In genomic region chr11:100777118-100777517, GRCh38 we compare ENCODE assay signal across 15 cellular contexts.
A peak's percentile ranks its signal among the peaks of the same experiment; 100 is the strongest.
DNase-seq lines count a peak whose midpoint lies in the region; ATAC-seq, FAIRE-seq and TF ChIP-seq lines count a peak whose summit lies in the region.
"Had no signal": no experiment of that assay in that cellular context is flagged by ENCODE, and none has a peak within 500 bp of the region (broad histone marks: within the 10 kb centered on the region; RNA-seq: fewer than 3 reads in every experiment).

No MANE protein-coding gene starts in this region.

- H3K4me3 Mint-ChIP-seq in astrocyte (ENCODE audit: unreplicated experiment) = no peak overlapping the region

- 27% methylated on average over 1 of the region's 1 CpG for WGBS in HepG2 (ENCODE audit: low lambda C conversion rate)
- 73 to 81% methylated on average over 1 of the region's 1 CpG for WGBS in upper lobe of left lung, 2 donors

- intact Hi-C loops in HepG2 (cut with micrococcal nuclease; ENCODE audit: unreplicated experiment) = loop anchor here (10.0 kb wide), 1 partner anchor 92 kb away; the partner anchor contains the start of gene ARHGAP42

- TF ChIP-seq POLR2A in HepG2 (IDR thresholded peaks at IDR 0.05; ENCODE audit: insufficient read depth in 1 of 2, low read depth in 2 of 2, low read length in 2 of 2) = no peak
- TF ChIP-seq POLR2A in upper lobe of left lung (IDR thresholded peaks at IDR 0.05) = no peak

- H3K27me3 Mint-ChIP-seq in astrocyte (ENCODE audit: low read depth, unreplicated experiment) = no peaks in the 10 kb centered on the region

- CTCF ChIA-PET in HepG2 (lab: Yijun Ruan, JAX; ENCODE audit: low intra/inter-chr PET ratio, low total read pairs) = no interaction called here

- peak overlapping the region; percentile 35 for H3K27ac ChIP-seq in astrocyte (ENCODE audit: low read depth, low read length)
- H3K27ac ChIP-seq in HepG2 (ENCODE audit: extremely low read length, insufficient read depth, low read length) = peak overlapping the region; percentile 52
- peak overlapping the region in 3 of 4 donors; percentile 27 to 74 (median 44) for H3K27ac ChIP-seq in upper lobe of left lung
- H3K27ac ChIP-seq: SK-N-MC, testis had no signal

- H2AFZ ChIP-seq in astrocyte (ENCODE audit: low read depth, low read length) (no peak overlapping the region), HepG2 (ENCODE audit: low read length) (no peak overlapping the region)

- H3K36me3 ChIP-seq in astrocyte (ENCODE audit: insufficient read depth, low read length) (no peaks in the 10 kb centered on the region), HepG2 (replicated peaks in 1 of 2; ENCODE audit: control insufficient read depth in 1 of 2, insufficient read depth in 2 of 2, low read length in 2 of 2) (no peaks in the 10 kb centered on the region), upper lobe of left lung (no peaks in the 10 kb centered on the region)

- no peak for TF ChIP-seq RAD21 in HepG2 (CRISPR knock-in tag; IDR thresholded peaks at IDR 0.05)

- H3K9ac ChIP-seq in astrocyte (ENCODE audit: low read length) (peak overlapping the region; percentile 12), HepG2 (ENCODE audit: insufficient read depth, low read depth, low read length) (peak overlapping the region; percentile 30; the same call in 1 of the 2 replicates)

- H3K79me2 ChIP-seq in astrocyte (ENCODE audit: insufficient read depth, low read length) (no peaks in the 10 kb centered on the region), HepG2 (ENCODE audit: insufficient read depth, low read length) (no peaks in the 10 kb centered on the region)

- H3K9me3 ChIP-seq in astrocyte (ENCODE audit: insufficient read depth, low read depth, low read length) (no peaks in the 10 kb centered on the region), HepG2 (ENCODE audit: low read length) (no peaks in the 10 kb centered on the region), upper lobe of left lung (no peaks in the 10 kb centered on the region)
- H3K9me3 ChIP-seq: testis had no signal

- in situ Hi-C loops in HepG2 (cut with HindIII; ENCODE audit: extremely low pct_ligation_motif_present, low pct_unique_long_range_greater_than_20kb) = no loop called here

- H3K27me3 ChIP-seq in astrocyte (ENCODE audit: insufficient read depth, low read length) = no peaks in the 10 kb centered on the region
- no peaks in the 10 kb centered on the region for H3K27me3 ChIP-seq in HepG2 (ENCODE audit: control insufficient read depth in 1 of 2, insufficient read depth in 2 of 2, low read length in 2 of 2)
- H3K27me3 ChIP-seq in upper lobe of left lung = no peaks in the 10 kb centered on the region
- H3K27me3 ChIP-seq: testis had no signal

- no peak for FAIRE-seq in astrocyte (lab: Jason Lieb, UNC)
- FAIRE-seq in HepG2 (lab: Jason Lieb, UNC) = no peak
- FAIRE-seq in D721Med (lab: Jason Lieb, UNC) = no peak

- peaks cover 18% of the 10 kb centered on the region for H3K4me1 Mint-ChIP-seq in astrocyte (ENCODE audit: low read depth, unreplicated experiment)

- H3K27ac Mint-ChIP-seq in astrocyte (ENCODE audit: unreplicated experiment) = peak overlapping the region; percentile 10

- no peak for TF ChIP-seq CTCF in astrocyte (IDR thresholded peaks at IDR 0.05; ENCODE audit: insufficient read depth, low read depth, low read length)
- TF ChIP-seq CTCF in HepG2 (CRISPR knock-in tag; IDR thresholded peaks at IDR 0.05) = no peak
- TF ChIP-seq CTCF in upper lobe of left lung (IDR thresholded peaks at IDR 0.05) = no peak
- no peak for TF ChIP-seq CTCF in D721Med (IDR thresholded peaks at IDR 0.05; ENCODE audit: insufficient read depth, missing control alignments)

- no TSS peak for BruUV-seq in HepG2 (replicated peaks; lab: Mats Ljungman, UMichigan)

- POLR2A ChIA-PET in HepG2 (lab: Yijun Ruan, JAX) = interaction anchor here (1.3 kb wide), 1 partner anchor 94 kb away, joined by 3 read pairs; no protein-coding TSS in a partner anchor

- peak in 1 of 2 experiments; percentile 19; a peak in 1 of 4 replicates for TF ChIP-seq EP300 in HepG2 (IDR thresholded peaks at IDR 0.05; ENCODE audit: low read depth in 2 of 2, low read length in 2 of 2)
- no peak for TF ChIP-seq EP300 in HepG2 (CRISPR knock-in tag; IDR thresholded peaks at IDR 0.05; ENCODE audit: borderline replicate concordance)
- no peak for TF ChIP-seq EP300 in upper lobe of left lung (IDR thresholded peaks at IDR 0.05)

- peak; percentile 16 for DNase-seq in NCI-H748 (lab: John Stamatoyannopoulos, UW; ENCODE audit: unreplicated experiment)
- DNase-seq in NCI-H748 treated with DMSO at 0.1 percent for 48 hours (lab: John Stamatoyannopoulos, UW) = no peak
- no peak for DNase-seq in astrocyte (ENCODE audit: low read depth)
- DNase-seq in HepG2 (ENCODE audit: low spot score) = peak; percentile 65
- no peak for DNase-seq in upper lobe of left lung
- DNase-seq in D721Med (ENCODE audit: insufficient read length, low spot score) = no peak
- no peak for DNase-seq in AG08395 (ENCODE audit: low spot score)
- no peak for DNase-seq in mesenteric fat pad (ENCODE audit: low spot score)
- DNase-seq: activated naive CD4-positive, alpha-beta T cell treated with Interleukin-2 at 50 U/mL for 16 hours; head of caudate nucleus; NCI-H146; NCI-H82; nucleus accumbens; testis had no signal

- peak overlapping the region; percentile 7 for H3K4me2 ChIP-seq in astrocyte (ENCODE audit: low read length)
- H3K4me2 ChIP-seq in HepG2 (ENCODE audit: low read depth, low read length) = peak overlapping the region; percentile 63

- peaks cover 7% of the 10 kb centered on the region for H3K4me1 ChIP-seq in astrocyte (ENCODE audit: insufficient read depth, low read length)
- peaks cover 40% of the 10 kb centered on the region for H3K4me1 ChIP-seq in HepG2 (ENCODE audit: insufficient read depth, low read length)
- H3K4me1 ChIP-seq in upper lobe of left lung = peaks cover 0 to 3% (median 0%) of the 10 kb centered on the region in 4 donors
- H3K4me1 ChIP-seq: testis had no signal

- H3K36me3 Mint-ChIP-seq in astrocyte (ENCODE audit: low read depth, unreplicated experiment) = peaks cover 5% of the 10 kb centered on the region

- H4K20me1 ChIP-seq in astrocyte (ENCODE audit: insufficient read depth, low read length) (no peaks in the 10 kb centered on the region), HepG2 (ENCODE audit: insufficient read depth, low read length) (no peaks in the 10 kb centered on the region)

- no peaks in the 10 kb centered on the region for H3K9me3 Mint-ChIP-seq in astrocyte (ENCODE audit: unreplicated experiment)

- ATAC-seq in HepG2 (peak; percentile 75), upper lobe of left lung (ENCODE audit: low FRiP score in 2 of 2) (peak; percentile 54 to 75)

- H3K4me3 ChIP-seq in astrocyte (ENCODE audit: insufficient read depth, low read depth, low read length) = no peak overlapping the region
- peak overlapping the region in 1 of 3 experiments; percentile 31; a peak in 2 of 6 replicates for H3K4me3 ChIP-seq in HepG2 (replicated peaks in 1 of 3; ENCODE audit: insufficient read depth in 1 of 3, low read depth in 2 of 3, low read length in 3 of 3)
- H3K4me3 ChIP-seq in upper lobe of left lung = no peak overlapping the region
- H3K4me3 ChIP-seq: SK-N-MC, testis had no signal

TF ChIP-seq in HepG2, 621 proteins besides CTCF, POLR2A, EP300 and RAD21:
- TF ChIP-seq THAP9 (CRISPR knock-in tag; IDR thresholded peaks at IDR 0.05; ENCODE audit: borderline replicate concordance) (no peak), ARID3A (IDR thresholded peaks at IDR 0.05; ENCODE audit: low read depth, low read length) (peak; percentile 34; the same call in 1 of the 2 replicates), FOSL2 (CRISPR knock-in tag; IDR thresholded peaks at IDR 0.05) (peak; percentile 73)

Comparison
In these comparisons a context has a peak if more than half of its experiments do, and no peak if none do; other contexts are left out.
1. DNase-seq: peak in NCI-H748 (single experiment) and HepG2 (single experiment); none in NCI-H748 treated with DMSO at 0.1 percent for 48 hours (single experiment), astrocyte (single experiment), upper lobe of left lung (0 of 2), D721Med (single experiment), AG08395 (single experiment) and mesenteric fat pad (single experiment).
2. Peak in every context shown above with its lines, with median percentiles within 50 percentile points of each other: H3K27ac ChIP-seq.